Comparison of ENCODE assay signal across 9 cellular contexts in the genomic region with DNA sequence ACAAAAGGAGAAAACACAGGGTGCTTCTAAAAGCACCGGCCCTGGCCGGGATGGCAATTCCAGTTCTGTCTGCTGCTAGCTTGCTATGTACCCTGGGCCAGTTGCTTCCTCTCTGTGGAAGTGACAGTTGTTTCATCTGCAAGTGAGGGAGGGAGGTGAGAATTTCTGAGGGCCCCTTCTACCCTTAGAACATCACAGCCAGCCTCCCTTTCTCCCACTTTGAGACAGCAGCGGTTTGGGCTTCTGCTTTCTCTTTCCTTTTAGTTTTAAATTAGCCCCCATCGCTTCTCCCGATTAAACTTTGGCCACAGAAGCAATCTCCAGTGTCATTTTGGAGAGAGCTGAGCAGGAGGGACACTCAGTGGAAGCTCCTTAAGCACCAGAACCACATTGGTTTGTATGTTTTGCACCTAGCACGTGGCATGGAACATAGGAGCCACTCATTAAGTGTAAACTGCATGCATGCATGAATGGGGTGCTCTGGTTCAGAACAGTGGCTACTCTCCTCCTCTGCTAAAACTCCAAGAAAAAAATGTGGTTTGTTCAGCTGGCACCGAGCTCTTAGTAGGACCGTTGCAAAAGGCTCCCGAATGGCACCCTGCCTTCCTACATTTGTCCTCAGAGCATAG. TPM values are rescaled to one million over a fixed set of nuclear protein-coding genes. Genes with fewer than 3 reads are reported as not detected.
DNase-seq lines count a peak whose midpoint lies in the region; ATAC-seq and TF ChIP-seq lines count a peak whose summit lies in the region.
"Had no signal": no experiment of that assay in that cellular context is flagged by ENCODE, and none has a peak within 500 bp of the region (broad histone marks: within the 10 kb centered on the region; RNA-seq: fewer than 3 reads in every experiment).

No MANE protein-coding gene starts in this region.

- H3K27me3 ChIP-seq in SJCRH30 (no peaks in the 10 kb centered on the region), left ventricle myocardium inferior (ENCODE audit: low read depth) (no peaks in the 10 kb centered on the region), foreskin keratinocyte (no peaks in the 10 kb centered on the region)

- intact Hi-C loops in activated T-helper 2 cell treated with anti-CD3 and anti-CD28 coated beads, Interferon-gamma antibody, Interleukin-2, Interleukin-4, amounts not matched to agents 10 μg/mL and 5 μg/mL and 100 μg/mL, durations not matched to agents 14 hours and 24 hours and 36 hours (cut with micrococcal nuclease), result loop anchor here (1.0 kb wide), 1 partner anchor 33 kb away; no protein-coding TSS in a partner anchor
- intact Hi-C loops in left ventricle myocardium inferior (cut with micrococcal nuclease), result no loop called here

- H3K36me3 ChIP-seq in SJCRH30 (peaks cover 32% of the 10 kb centered on the region), left ventricle myocardium inferior (peaks cover 22% of the 10 kb centered on the region)

- peaks cover 39% of the 10 kb centered on the region for H3K4me1 ChIP-seq in SJCRH30
- peaks cover 67% of the 10 kb centered on the region for H3K4me1 ChIP-seq in left ventricle myocardium inferior
- peaks cover 14% of the 10 kb centered on the region for H3K4me1 ChIP-seq in foreskin keratinocyte

- DNase-seq in stimulated activated CD4-positive, alpha-beta T cell treated with anti-CD3 and anti-CD28 coated beads, Interleukin-1b, Interleukin-23, amount 100 ng/mL, for 48 hours, result peak; percentile 41
- no peak for DNase-seq in stimulated activated CD4-positive, alpha-beta T cell treated with anti-CD3 and anti-CD28 coated beads, Interleukin-4, amount 100 ng/mL, for 1 hour
- DNase-seq in activated T-helper 2 cell treated with anti-CD3 and anti-CD28 coated beads, Interferon-gamma antibody, Interleukin-2, Interleukin-4, amounts not matched to agents 10 μg/mL and 5 μg/mL and 100 μg/mL, durations not matched to agents 14 hours and 24 hours and 36 hours (ENCODE audit: low spot score), result no peak
- DNase-seq in SJCRH30 (no peak), left ventricle myocardium inferior (no peak), OCI-M2 (lab: John Stamatoyannopoulos, UW; ENCODE audit: unreplicated experiment) (no peak), foreskin keratinocyte (no peak)
- DNase-seq: NCI-H2081 treated with DMSO at 0.1 percent for 48 hours had no signal

- no peaks in the 10 kb centered on the region for H3K9me3 Mint-ChIP-seq in activated T-helper 2 cell treated with anti-CD3 and anti-CD28 coated beads, Interferon-gamma antibody, Interleukin-2, Interleukin-4, amounts not matched to agents 10 μg/mL and 5 μg/mL and 100 μg/mL, durations not matched to agents 14 hours and 24 hours and 36 hours

- H3K27me3 Mint-ChIP-seq in activated T-helper 2 cell treated with anti-CD3 and anti-CD28 coated beads, Interferon-gamma antibody, Interleukin-2, Interleukin-4, amounts not matched to agents 10 μg/mL and 5 μg/mL and 100 μg/mL, durations not matched to agents 14 hours and 24 hours and 36 hours (ENCODE audit: low read depth), result no peaks in the 10 kb centered on the region

- ATAC-seq in HG03064 (IDR thresholded peaks at IDR 0.05; ENCODE audit: low read depth, unreplicated experiment) (peak; percentile 46), foreskin keratinocyte (no peak)

- H3K36me3 Mint-ChIP-seq in activated T-helper 2 cell treated with anti-CD3 and anti-CD28 coated beads, Interferon-gamma antibody, Interleukin-2, Interleukin-4, amounts not matched to agents 10 μg/mL and 5 μg/mL and 100 μg/mL, durations not matched to agents 14 hours and 24 hours and 36 hours (ENCODE audit: low read depth), result peaks cover 61% of the 10 kb centered on the region

- TF ChIP-seq CTCF in left ventricle myocardium inferior (IDR thresholded peaks at IDR 0.05; ENCODE audit: borderline replicate concordance) (no peak), foreskin keratinocyte (conservative IDR thresholded peaks at IDR 0.05) (no peak)

- H3K4me1 Mint-ChIP-seq in activated T-helper 2 cell treated with anti-CD3 and anti-CD28 coated beads, Interferon-gamma antibody, Interleukin-2, Interleukin-4, amounts not matched to agents 10 μg/mL and 5 μg/mL and 100 μg/mL, durations not matched to agents 14 hours and 24 hours and 36 hours (ENCODE audit: low read depth), result peaks cover 69% of the 10 kb centered on the region

- H3K27ac Mint-ChIP-seq in activated T-helper 2 cell treated with anti-CD3 and anti-CD28 coated beads, Interferon-gamma antibody, Interleukin-2, Interleukin-4, amounts not matched to agents 10 μg/mL and 5 μg/mL and 100 μg/mL, durations not matched to agents 14 hours and 24 hours and 36 hours, result peak overlapping the region; percentile 69

- H3K27ac ChIP-seq in SJCRH30 (no peak overlapping the region), left ventricle myocardium inferior (replicated peaks) (no peak overlapping the region), foreskin keratinocyte (no peak overlapping the region)

- H3K9me3 ChIP-seq in SJCRH30 (replicated peaks) (no peaks in the 10 kb centered on the region), left ventricle myocardium inferior (replicated peaks) (no peaks in the 10 kb centered on the region)

- no peak overlapping the region for H3K4me3 ChIP-seq in SJCRH30
- no peak overlapping the region for H3K4me3 ChIP-seq in left ventricle myocardium inferior

- peak overlapping the region; percentile 10 for H3K4me3 Mint-ChIP-seq in activated T-helper 2 cell treated with anti-CD3 and anti-CD28 coated beads, Interferon-gamma antibody, Interleukin-2, Interleukin-4, amounts not matched to agents 10 μg/mL and 5 μg/mL and 100 μg/mL, durations not matched to agents 14 hours and 24 hours and 36 hours (ENCODE audit: low read depth)

RNA-seq across cellular contexts. Expression of a gene that starts 17.5 kb away (rescaled TPM):
- total RNA-seq in activated T-helper 2 cell treated with anti-CD3 and anti-CD28 coated beads, Interferon-gamma antibody, Interleukin-2, Interleukin-4, amounts not matched to agents 10 μg/mL and 5 μg/mL and 100 μg/mL, durations not matched to agents 14 hours and 24 hours and 36 hours, result 473 and 477 TPM in 2 replicates
- total RNA-seq in SJCRH30 (2014; rRNA removed; shearing (Covaris generic)), result 56.3 and 57.4 TPM in 2 replicates
- total RNA-seq in left ventricle myocardium inferior (131 TPM), foreskin keratinocyte (128 and 133 TPM in 2 replicates)
- polyA plus RNA-seq in foreskin keratinocyte, result 96.5 and 98.1 TPM in 2 replicates

RNA-seq across cellular contexts. Expression of a gene that starts 59.3 kb away (rescaled TPM):
- 560 and 569 TPM in 2 replicates for total RNA-seq in activated T-helper 2 cell treated with anti-CD3 and anti-CD28 coated beads, Interferon-gamma antibody, Interleukin-2, Interleukin-4, amounts not matched to agents 10 μg/mL and 5 μg/mL and 100 μg/mL, durations not matched to agents 14 hours and 24 hours and 36 hours
- 385 and 408 TPM in 2 replicates for total RNA-seq in SJCRH30 (2014; rRNA removed; shearing (Covaris generic))
- total RNA-seq in left ventricle myocardium inferior (195 TPM), foreskin keratinocyte (50.6 and 73.9 TPM in 2 replicates)
- 42.5 and 60.6 TPM in 2 replicates for polyA plus RNA-seq in foreskin keratinocyte
